Comparison of ENCODE assay signal across 18 cellular contexts in the genomic region with DNA sequence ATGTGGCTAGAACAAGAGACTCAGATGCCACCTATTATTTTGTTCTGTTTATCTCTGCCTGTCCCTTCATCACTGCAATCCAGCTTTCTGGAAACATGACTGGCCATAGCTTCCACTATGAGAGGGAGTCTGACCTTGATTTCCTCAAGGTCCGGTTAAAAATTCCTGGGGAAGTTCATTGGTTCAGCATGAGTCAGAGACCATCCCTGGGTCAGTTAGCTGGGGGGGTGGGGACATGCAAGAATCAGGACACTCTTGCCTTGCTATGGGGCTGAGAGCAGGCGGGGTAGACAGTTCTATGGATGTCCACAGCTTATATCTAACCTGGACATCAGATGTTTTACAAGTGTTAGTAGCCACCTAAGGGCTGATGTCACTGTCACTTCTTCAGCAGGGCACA.
DNase-seq lines count a peak whose midpoint lies in the region; TF ChIP-seq lines count a peak whose summit lies in the region.
"Had no signal": no experiment of that assay in that cellular context is flagged by ENCODE, and none has a peak within 500 bp of the region (broad histone marks: within the 10 kb centered on the region; RNA-seq: fewer than 3 reads in every experiment).

No MANE protein-coding gene starts in this region.

- in situ Hi-C loops in GM23248 (cut with MboI), result no loop called here

- H3K27me3 ChIP-seq in GM23248 (replicated peaks; ENCODE audit: insufficient read depth), result no peaks in the 10 kb centered on the region
- H3K27me3 ChIP-seq in SK-N-SH (ENCODE audit: insufficient read depth), result no peaks in the 10 kb centered on the region
- H3K27me3 ChIP-seq: heart left ventricle, upper lobe of right lung had no signal

- H3K79me2 ChIP-seq in GM23248 (ENCODE audit: insufficient read depth) (no peaks in the 10 kb centered on the region), SK-N-SH (ENCODE audit: insufficient read depth) (no peaks in the 10 kb centered on the region)

- H2AFZ ChIP-seq in GM23248, result no peak overlapping the region
- no peak overlapping the region for H2AFZ ChIP-seq in SK-N-SH (ENCODE audit: low read depth)

- H3K9me2 ChIP-seq in GM23248 (ENCODE audit: insufficient read depth), result no peaks in the 10 kb centered on the region
- no peaks in the 10 kb centered on the region for H3K9me2 ChIP-seq in SK-N-SH

- H3K9me3 ChIP-seq in GM23248 (ENCODE audit: low read depth) (no peaks in the 10 kb centered on the region), SK-N-SH (no peaks in the 10 kb centered on the region)
- H3K9me3 ChIP-seq: heart left ventricle, upper lobe of right lung had no signal

- H3K4me3 ChIP-seq in GM23248 (no peak overlapping the region), SK-N-SH (ENCODE audit: low read depth in 2 of 2, low read length in 1 of 2) (no peak overlapping the region), fibroblast of pulmonary artery (replicated peaks; ENCODE audit: low read depth, low read length) (no peak overlapping the region)
- H3K4me3 ChIP-seq: heart left ventricle, upper lobe of right lung had no signal

- H3K36me3 ChIP-seq in GM23248 (ENCODE audit: low read depth) (no peaks in the 10 kb centered on the region), SK-N-SH (replicated peaks in 1 of 2; ENCODE audit: control insufficient read depth in 1 of 2, insufficient read depth in 2 of 2, low read length in 1 of 2) (no peaks in the 10 kb centered on the region)
- H3K36me3 ChIP-seq: heart left ventricle, upper lobe of right lung had no signal

- no peaks in the 10 kb centered on the region for H4K20me1 ChIP-seq in GM23248 (ENCODE audit: insufficient read depth)
- no peaks in the 10 kb centered on the region for H4K20me1 ChIP-seq in SK-N-SH (ENCODE audit: insufficient read depth)

- H3K27ac ChIP-seq in GM23248 (no peak overlapping the region), SK-N-SH (ENCODE audit: low read depth in 2 of 2, low read length in 1 of 2) (no peak overlapping the region)
- H3K27ac ChIP-seq: upper lobe of right lung had no signal

- DNase-seq in GM23248 (peak; percentile 51), SK-N-SH (no peak), fibroblast of pulmonary artery (ENCODE audit: low read depth) (peak; percentile 67), pulmonary artery endothelial cell (ENCODE audit: low read depth, low spot score) (peak; percentile 51), NCI-H1694 (lab: John Stamatoyannopoulos, UW) (no peak), GM10266 (ENCODE audit: extremely low spot score) (no peak), NCI-H446 (lab: John Stamatoyannopoulos, UW) (no peak), cerebellum (ENCODE audit: low spot score) (no peak)
- DNase-seq: activated CD4-positive, alpha-beta T cell treated with anti-CD3 and anti-CD28 coated beads, Interleukin-2, amount 10 ng/mL, durations not matched to agents 7 days and 5 days; activated T-cell treated with anti-CD3 and anti-CD28 coated beads, Interleukin-2, amount 50 U/mL, for 72 hours; anterior cingulate cortex; heart left ventricle; left colon; naive B cell; NCI-H187 treated with DMSO at 0.1 percent for 48 hours; stimulated activated CD4-positive, alpha-beta T cell treated with anti-CD3 and anti-CD28 coated beads, Interleukin-4, amount 100 ng/mL, for 24 hours; T-helper 9 cell; upper lobe of right lung had no signal

- TF ChIP-seq EP300 in SK-N-SH (IDR thresholded peaks at IDR 0.05; ENCODE audit: borderline replicate concordance in 1 of 2, low read depth in 1 of 2, low read length in 1 of 2), result peak in 1 of 2 experiments; percentile 51; a peak in 1 of 4 replicates

- POLR2A ChIA-PET in SK-N-SH (lab: Yijun Ruan, JAX), result no interaction called here

- H3K4me2 ChIP-seq in GM23248 (ENCODE audit: unreplicated experiment) (peak overlapping the region; percentile 50), SK-N-SH (peak overlapping the region; percentile 57; the same call in 1 of the 2 replicates)

- WGBS in GM23248 (ENCODE audit: low coverage in 1 of 2, low lambda C conversion rate in 2 of 2, missing lambda C conversion rate in 2 of 2), 2 experiments, result 25 to 33% methylated on average over 2 of the region's 2 CpGs
- WGBS in SK-N-SH (ENCODE audit: low lambda C conversion rate), result 0% methylated on average over 1 of the region's 2 CpGs

- TF ChIP-seq CTCF in SK-N-SH (IDR thresholded peaks at IDR 0.05) (no peak), fibroblast of pulmonary artery (IDR thresholded peaks at IDR 0.05; ENCODE audit: low read length, missing control alignments) (no peak), GM10266 (IDR thresholded peaks at IDR 0.05; ENCODE audit: control insufficient read depth, insufficient read depth, low read depth, missing control alignments) (no peak)

- H3K9ac ChIP-seq in GM23248 (no peak overlapping the region), SK-N-SH (no peak overlapping the region)

- TF ChIP-seq RAD21 in SK-N-SH (IDR thresholded peaks at IDR 0.05; ENCODE audit: low read length), result no peak

- H3F3A ChIP-seq in GM23248 (ENCODE audit: insufficient read depth) (peaks cover 7% of the 10 kb centered on the region; the same call in 1 of the 2 replicates), SK-N-SH (replicated peaks; ENCODE audit: insufficient read depth) (no peaks in the 10 kb centered on the region)

- CTCF ChIA-PET in SK-N-SH (lab: Yijun Ruan, JAX), result interaction anchor here (1.2 to 1.9 kb wide), 4 partner anchors 12 to 68 kb away, joined by 3 to 10 read pairs (median 4); no protein-coding TSS in a partner anchor

- H3K4me1 ChIP-seq in GM23248 (ENCODE audit: insufficient read depth) (peaks cover 26% of the 10 kb centered on the region), SK-N-SH (ENCODE audit: control insufficient read depth in 1 of 2, insufficient read depth in 2 of 2, low read depth in 1 of 2, low read length in 1 of 2) (peaks cover 0 to 2% of the 10 kb centered on the region in 2 experiments; a peak in 1 of 4 replicates)
- H3K4me1 ChIP-seq: upper lobe of right lung had no signal

TF ChIP-seq in SK-N-SH, 30 proteins besides CTCF, POLR2A, EP300 and RAD21 (continues in another document):
- TF ChIP-seq TEAD4 (IDR thresholded peaks at IDR 0.05; ENCODE audit: borderline replicate concordance, insufficient read depth) (peak; percentile 34; the same call in 1 of the 2 replicates), NFIC (IDR thresholded peaks at IDR 0.05; ENCODE audit: borderline replicate concordance) (no peak; the same call in 1 of the 2 replicates), JUND (IDR thresholded peaks at IDR 0.05) (peak; percentile 76), MXI1 (IDR thresholded peaks at IDR 0.05; ENCODE audit: low read depth, low read length) (no peak), ELF1 (IDR thresholded peaks at IDR 0.05) (no peak), GABPA (IDR thresholded peaks at IDR 0.05; ENCODE audit: low read depth) (no peak), RFX5 (IDR thresholded peaks at IDR 0.05; ENCODE audit: low read length) (no peak), TCF12 (IDR thresholded peaks at IDR 0.05) (peak; percentile 58), POLR2AphosphoS5 (IDR thresholded peaks at IDR 0.05; ENCODE audit: low read depth, low read length) (no peak; the same call in 1 of the 2 replicates)
- TF ChIP-seq, protein P1, sequence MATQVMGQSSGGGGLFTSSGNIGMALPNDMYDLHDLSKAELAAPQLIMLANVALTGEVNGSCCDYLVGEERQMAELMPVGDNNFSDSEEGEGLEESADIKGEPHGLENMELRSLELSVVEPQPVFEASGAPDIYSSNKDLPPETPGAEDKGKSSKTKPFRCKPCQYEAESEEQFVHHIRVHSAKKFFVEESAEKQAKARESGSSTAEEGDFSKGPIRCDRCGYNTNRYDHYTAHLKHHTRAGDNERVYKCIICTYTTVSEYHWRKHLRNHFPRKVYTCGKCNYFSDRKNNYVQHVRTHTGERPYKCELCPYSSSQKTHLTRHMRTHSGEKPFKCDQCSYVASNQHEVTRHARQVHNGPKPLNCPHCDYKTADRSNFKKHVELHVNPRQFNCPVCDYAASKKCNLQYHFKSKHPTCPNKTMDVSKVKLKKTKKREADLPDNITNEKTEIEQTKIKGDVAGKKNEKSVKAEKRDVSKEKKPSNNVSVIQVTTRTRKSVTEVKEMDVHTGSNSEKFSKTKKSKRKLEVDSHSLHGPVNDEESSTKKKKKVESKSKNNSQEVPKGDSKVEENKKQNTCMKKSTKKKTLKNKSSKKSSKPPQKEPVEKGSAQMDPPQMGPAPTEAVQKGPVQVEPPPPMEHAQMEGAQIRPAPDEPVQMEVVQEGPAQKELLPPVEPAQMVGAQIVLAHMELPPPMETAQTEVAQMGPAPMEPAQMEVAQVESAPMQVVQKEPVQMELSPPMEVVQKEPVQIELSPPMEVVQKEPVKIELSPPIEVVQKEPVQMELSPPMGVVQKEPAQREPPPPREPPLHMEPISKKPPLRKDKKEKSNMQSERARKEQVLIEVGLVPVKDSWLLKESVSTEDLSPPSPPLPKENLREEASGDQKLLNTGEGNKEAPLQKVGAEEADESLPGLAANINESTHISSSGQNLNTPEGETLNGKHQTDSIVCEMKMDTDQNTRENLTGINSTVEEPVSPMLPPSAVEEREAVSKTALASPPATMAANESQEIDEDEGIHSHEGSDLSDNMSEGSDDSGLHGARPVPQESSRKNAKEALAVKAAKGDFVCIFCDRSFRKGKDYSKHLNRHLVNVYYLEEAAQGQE (IDR thresholded peaks at IDR 0.05; ENCODE audit: low read depth, low read length), result peak; percentile 41; the same call in 1 of the 2 replicates
- TF ChIP-seq, protein P2, sequence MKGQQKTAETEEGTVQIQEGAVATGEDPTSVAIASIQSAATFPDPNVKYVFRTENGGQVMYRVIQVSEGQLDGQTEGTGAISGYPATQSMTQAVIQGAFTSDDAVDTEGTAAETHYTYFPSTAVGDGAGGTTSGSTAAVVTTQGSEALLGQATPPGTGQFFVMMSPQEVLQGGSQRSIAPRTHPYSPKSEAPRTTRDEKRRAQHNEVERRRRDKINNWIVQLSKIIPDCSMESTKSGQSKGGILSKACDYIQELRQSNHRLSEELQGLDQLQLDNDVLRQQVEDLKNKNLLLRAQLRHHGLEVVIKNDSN (IDR thresholded peaks at IDR 0.05; ENCODE audit: borderline replicate concordance, low read depth), result no peak
- TF ChIP-seq, protein P3, sequence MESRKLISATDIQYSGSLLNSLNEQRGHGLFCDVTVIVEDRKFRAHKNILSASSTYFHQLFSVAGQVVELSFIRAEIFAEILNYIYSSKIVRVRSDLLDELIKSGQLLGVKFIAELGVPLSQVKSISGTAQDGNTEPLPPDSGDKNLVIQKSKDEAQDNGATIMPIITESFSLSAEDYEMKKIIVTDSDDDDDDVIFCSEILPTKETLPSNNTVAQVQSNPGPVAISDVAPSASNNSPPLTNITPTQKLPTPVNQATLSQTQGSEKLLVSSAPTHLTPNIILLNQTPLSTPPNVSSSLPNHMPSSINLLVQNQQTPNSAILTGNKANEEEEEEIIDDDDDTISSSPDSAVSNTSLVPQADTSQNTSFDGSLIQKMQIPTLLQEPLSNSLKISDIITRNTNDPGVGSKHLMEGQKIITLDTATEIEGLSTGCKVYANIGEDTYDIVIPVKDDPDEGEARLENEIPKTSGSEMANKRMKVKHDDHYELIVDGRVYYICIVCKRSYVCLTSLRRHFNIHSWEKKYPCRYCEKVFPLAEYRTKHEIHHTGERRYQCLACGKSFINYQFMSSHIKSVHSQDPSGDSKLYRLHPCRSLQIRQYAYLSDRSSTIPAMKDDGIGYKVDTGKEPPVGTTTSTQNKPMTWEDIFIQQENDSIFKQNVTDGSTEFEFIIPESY (IDR thresholded peaks at IDR 0.05; ENCODE audit: borderline replicate concordance, low read depth), result no peak

Comparison
In these comparisons a context has a peak if more than half of its experiments do, and no peak if none do; other contexts are left out.
1. DNase-seq: peak in GM23248 (single experiment), fibroblast of pulmonary artery (single experiment) and pulmonary artery endothelial cell (single experiment); none in SK-N-SH (single experiment), NCI-H1694 (single experiment), GM10266 (single experiment), NCI-H446 (0 of 2) and cerebellum (single experiment).